1 cellular context compared by ENCODE assay signal in the genomic region with DNA sequence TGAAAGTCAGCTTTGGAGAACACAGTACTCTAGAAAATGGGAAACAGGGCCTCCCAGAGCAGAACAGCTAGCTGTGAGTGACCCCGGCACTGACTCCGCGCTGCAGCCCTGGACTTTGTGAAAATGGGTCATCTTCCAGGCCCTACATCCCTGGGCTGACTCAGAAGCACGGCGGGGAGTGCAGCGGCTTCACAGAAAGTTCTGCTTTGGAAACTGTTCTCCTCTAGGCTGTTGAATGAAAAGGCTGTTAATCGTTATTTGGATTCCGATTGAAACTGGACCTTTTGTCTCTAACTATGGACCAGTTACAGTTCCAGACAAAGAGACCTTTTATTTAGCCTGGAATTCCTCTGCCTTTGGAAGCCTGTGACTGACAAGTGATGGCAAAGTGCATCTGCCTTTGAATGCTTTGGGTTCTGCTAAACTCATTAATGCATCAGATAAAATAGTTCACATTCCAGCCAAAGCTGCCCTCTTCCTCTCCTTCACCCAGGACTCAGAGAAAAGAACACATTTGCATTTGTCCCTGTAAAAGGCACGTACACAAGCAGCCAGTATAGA.
TF ChIP-seq lines count a peak whose summit lies in the region.

No MANE protein-coding gene starts in this region.

TF ChIP-seq in HepG2, 621 proteins besides CTCF, POLR2A, EP300 and RAD21 (continued from another document and continues in another):
- TF ChIP-seq, protein P1, sequence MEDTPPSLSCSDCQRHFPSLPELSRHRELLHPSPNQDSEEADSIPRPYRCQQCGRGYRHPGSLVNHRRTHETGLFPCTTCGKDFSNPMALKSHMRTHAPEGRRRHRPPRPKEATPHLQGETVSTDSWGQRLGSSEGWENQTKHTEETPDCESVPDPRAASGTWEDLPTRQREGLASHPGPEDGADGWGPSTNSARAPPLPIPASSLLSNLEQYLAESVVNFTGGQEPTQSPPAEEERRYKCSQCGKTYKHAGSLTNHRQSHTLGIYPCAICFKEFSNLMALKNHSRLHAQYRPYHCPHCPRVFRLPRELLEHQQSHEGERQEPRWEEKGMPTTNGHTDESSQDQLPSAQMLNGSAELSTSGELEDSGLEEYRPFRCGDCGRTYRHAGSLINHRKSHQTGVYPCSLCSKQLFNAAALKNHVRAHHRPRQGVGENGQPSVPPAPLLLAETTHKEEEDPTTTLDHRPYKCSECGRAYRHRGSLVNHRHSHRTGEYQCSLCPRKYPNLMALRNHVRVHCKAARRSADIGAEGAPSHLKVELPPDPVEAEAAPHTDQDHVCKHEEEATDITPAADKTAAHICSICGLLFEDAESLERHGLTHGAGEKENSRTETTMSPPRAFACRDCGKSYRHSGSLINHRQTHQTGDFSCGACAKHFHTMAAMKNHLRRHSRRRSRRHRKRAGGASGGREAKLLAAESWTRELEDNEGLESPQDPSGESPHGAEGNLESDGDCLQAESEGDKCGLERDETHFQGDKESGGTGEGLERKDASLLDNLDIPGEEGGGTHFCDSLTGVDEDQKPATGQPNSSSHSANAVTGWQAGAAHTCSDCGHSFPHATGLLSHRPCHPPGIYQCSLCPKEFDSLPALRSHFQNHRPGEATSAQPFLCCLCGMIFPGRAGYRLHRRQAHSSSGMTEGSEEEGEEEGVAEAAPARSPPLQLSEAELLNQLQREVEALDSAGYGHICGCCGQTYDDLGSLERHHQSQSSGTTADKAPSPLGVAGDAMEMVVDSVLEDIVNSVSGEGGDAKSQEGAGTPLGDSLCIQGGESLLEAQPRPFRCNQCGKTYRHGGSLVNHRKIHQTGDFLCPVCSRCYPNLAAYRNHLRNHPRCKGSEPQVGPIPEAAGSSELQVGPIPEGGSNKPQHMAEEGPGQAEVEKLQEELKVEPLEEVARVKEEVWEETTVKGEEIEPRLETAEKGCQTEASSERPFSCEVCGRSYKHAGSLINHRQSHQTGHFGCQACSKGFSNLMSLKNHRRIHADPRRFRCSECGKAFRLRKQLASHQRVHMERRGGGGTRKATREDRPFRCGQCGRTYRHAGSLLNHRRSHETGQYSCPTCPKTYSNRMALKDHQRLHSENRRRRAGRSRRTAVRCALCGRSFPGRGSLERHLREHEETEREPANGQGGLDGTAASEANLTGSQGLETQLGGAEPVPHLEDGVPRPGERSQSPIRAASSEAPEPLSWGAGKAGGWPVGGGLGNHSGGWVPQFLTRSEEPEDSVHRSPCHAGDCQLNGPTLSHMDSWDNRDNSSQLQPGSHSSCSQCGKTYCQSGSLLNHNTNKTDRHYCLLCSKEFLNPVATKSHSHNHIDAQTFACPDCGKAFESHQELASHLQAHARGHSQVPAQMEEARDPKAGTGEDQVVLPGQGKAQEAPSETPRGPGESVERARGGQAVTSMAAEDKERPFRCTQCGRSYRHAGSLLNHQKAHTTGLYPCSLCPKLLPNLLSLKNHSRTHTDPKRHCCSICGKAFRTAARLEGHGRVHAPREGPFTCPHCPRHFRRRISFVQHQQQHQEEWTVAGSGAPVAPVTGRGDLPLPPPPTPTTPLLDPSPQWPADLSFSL (CRISPR knock-in tag; IDR thresholded peaks at IDR 0.05) = no peak
- TF ChIP-seq RBM22 (optimal IDR thresholded peaks at IDR 0.05; ENCODE audit: low read length) = no peak
- TF ChIP-seq CBX1 (IDR thresholded peaks at IDR 0.05; ENCODE audit: low read depth) = no peak
- TF ChIP-seq ZFP62 (CRISPR knock-in tag; IDR thresholded peaks at IDR 0.05) = no peak
- TF ChIP-seq PHF21A (CRISPR knock-in tag; IDR thresholded peaks at IDR 0.05) = peak; percentile 86
- TF ChIP-seq, protein P2, sequence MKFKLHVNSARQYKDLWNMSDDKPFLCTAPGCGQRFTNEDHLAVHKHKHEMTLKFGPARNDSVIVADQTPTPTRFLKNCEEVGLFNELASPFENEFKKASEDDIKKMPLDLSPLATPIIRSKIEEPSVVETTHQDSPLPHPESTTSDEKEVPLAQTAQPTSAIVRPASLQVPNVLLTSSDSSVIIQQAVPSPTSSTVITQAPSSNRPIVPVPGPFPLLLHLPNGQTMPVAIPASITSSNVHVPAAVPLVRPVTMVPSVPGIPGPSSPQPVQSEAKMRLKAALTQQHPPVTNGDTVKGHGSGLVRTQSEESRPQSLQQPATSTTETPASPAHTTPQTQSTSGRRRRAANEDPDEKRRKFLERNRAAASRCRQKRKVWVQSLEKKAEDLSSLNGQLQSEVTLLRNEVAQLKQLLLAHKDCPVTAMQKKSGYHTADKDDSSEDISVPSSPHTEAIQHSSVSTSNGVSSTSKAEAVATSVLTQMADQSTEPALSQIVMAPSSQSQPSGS (CRISPR knock-in tag; IDR thresholded peaks at IDR 0.05) = peak; percentile 46; the same call in 1 of the 2 replicates
- TF ChIP-seq BORCS8-MEF2B (CRISPR knock-in tag; IDR thresholded peaks at IDR 0.05) = no peak
- no peak for TF ChIP-seq ARID2 (CRISPR knock-in tag; IDR thresholded peaks at IDR 0.05; ENCODE audit: borderline replicate concordance)
- TF ChIP-seq ZNF350 (CRISPR knock-in tag; IDR thresholded peaks at IDR 0.05; ENCODE audit: borderline replicate concordance, low read depth) = no peak
- TF ChIP-seq KDM5A (IDR thresholded peaks at IDR 0.05; ENCODE audit: borderline replicate concordance, low read length) = no peak; the same call in 1 of the 2 replicates
- no peak for TF ChIP-seq DNMT3B (CRISPR knock-in tag; conservative IDR thresholded peaks at IDR 0.05)
- TF ChIP-seq THYN1 (CRISPR knock-in tag; IDR thresholded peaks at IDR 0.05; ENCODE audit: borderline replicate concordance, low read depth) = no peak
- no peak for TF ChIP-seq BRCA1 (CRISPR knock-in tag; IDR thresholded peaks at IDR 0.05)
- TF ChIP-seq ZFP1 (CRISPR knock-in tag; IDR thresholded peaks at IDR 0.05) = peak; percentile 52; the same call in 1 of the 2 replicates
- no peak for TF ChIP-seq GATA4 (IDR thresholded peaks at IDR 0.05; ENCODE audit: borderline replicate concordance, low read depth)
- TF ChIP-seq, protein P3, sequence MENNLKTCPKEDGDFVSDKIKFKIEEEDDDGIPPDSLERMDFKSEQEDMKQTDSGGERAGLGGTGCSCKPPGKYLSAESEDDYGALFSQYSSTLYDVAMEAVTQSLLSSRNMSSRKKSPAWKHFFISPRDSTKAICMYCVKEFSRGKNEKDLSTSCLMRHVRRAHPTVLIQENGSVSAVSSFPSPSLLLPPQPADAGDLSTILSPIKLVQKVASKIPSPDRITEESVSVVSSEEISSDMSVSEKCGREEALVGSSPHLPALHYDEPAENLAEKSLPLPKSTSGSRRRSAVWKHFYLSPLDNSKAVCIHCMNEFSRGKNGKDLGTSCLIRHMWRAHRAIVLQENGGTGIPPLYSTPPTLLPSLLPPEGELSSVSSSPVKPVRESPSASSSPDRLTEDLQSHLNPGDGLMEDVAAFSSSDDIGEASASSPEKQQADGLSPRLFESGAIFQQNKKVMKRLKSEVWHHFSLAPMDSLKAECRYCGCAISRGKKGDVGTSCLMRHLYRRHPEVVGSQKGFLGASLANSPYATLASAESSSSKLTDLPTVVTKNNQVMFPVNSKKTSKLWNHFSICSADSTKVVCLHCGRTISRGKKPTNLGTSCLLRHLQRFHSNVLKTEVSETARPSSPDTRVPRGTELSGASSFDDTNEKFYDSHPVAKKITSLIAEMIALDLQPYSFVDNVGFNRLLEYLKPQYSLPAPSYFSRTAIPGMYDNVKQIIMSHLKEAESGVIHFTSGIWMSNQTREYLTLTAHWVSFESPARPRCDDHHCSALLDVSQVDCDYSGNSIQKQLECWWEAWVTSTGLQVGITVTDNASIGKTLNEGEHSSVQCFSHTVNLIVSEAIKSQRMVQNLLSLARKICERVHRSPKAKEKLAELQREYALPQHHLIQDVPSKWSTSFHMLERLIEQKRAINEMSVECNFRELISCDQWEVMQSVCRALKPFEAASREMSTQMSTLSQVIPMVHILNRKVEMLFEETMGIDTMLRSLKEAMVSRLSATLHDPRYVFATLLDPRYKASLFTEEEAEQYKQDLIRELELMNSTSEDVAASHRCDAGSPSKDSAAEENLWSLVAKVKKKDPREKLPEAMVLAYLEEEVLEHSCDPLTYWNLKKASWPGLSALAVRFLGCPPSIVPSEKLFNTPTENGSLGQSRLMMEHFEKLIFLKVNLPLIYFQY (CRISPR knock-in tag; IDR thresholded peaks at IDR 0.05; ENCODE audit: borderline replicate concordance) = peak; percentile 92
- TF ChIP-seq HNRNPH1 (optimal IDR thresholded peaks at IDR 0.05; ENCODE audit: low read depth, low read length) = no peak
- TF ChIP-seq, protein P4, sequence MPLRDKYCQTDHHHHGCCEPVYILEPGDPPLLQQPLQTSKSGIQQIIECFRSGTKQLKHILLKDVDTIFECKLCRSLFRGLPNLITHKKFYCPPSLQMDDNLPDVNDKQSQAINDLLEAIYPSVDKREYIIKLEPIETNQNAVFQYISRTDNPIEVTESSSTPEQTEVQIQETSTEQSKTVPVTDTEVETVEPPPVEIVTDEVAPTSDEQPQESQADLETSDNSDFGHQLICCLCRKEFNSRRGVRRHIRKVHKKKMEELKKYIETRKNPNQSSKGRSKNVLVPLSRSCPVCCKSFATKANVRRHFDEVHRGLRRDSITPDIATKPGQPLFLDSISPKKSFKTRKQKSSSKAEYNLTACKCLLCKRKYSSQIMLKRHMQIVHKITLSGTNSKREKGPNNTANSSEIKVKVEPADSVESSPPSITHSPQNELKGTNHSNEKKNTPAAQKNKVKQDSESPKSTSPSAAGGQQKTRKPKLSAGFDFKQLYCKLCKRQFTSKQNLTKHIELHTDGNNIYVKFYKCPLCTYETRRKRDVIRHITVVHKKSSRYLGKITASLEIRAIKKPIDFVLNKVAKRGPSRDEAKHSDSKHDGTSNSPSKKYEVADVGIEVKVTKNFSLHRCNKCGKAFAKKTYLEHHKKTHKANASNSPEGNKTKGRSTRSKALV (CRISPR knock-in tag; IDR thresholded peaks at IDR 0.05) = no peak
- TF ChIP-seq NRL (CRISPR knock-in tag; IDR thresholded peaks at IDR 0.05; ENCODE audit: borderline replicate concordance) = no peak
- TF ChIP-seq, protein P5, sequence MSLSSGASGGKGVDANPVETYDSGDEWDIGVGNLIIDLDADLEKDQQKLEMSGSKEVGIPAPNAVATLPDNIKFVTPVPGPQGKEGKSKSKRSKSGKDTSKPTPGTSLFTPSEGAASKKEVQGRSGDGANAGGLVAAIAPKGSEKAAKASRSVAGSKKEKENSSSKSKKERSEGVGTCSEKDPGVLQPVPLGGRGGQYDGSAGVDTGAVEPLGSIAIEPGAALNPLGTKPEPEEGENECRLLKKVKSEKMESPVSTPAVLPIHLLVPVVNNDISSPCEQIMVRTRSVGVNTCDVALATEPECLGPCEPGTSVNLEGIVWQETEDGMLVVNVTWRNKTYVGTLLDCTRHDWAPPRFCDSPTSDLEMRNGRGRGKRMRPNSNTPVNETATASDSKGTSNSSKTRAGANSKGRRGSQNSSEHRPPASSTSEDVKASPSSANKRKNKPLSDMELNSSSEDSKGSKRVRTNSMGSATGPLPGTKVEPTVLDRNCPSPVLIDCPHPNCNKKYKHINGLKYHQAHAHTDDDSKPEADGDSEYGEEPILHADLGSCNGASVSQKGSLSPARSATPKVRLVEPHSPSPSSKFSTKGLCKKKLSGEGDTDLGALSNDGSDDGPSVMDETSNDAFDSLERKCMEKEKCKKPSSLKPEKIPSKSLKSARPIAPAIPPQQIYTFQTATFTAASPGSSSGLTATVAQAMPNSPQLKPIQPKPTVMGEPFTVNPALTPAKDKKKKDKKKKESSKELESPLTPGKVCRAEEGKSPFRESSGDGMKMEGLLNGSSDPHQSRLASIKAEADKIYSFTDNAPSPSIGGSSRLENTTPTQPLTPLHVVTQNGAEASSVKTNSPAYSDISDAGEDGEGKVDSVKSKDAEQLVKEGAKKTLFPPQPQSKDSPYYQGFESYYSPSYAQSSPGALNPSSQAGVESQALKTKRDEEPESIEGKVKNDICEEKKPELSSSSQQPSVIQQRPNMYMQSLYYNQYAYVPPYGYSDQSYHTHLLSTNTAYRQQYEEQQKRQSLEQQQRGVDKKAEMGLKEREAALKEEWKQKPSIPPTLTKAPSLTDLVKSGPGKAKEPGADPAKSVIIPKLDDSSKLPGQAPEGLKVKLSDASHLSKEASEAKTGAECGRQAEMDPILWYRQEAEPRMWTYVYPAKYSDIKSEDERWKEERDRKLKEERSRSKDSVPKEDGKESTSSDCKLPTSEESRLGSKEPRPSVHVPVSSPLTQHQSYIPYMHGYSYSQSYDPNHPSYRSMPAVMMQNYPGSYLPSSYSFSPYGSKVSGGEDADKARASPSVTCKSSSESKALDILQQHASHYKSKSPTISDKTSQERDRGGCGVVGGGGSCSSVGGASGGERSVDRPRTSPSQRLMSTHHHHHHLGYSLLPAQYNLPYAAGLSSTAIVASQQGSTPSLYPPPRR (CRISPR knock-in tag; IDR thresholded peaks at IDR 0.05; ENCODE audit: borderline replicate concordance) = peak; percentile 69; the same call in 1 of the 2 replicates
- TF ChIP-seq, protein P6, sequence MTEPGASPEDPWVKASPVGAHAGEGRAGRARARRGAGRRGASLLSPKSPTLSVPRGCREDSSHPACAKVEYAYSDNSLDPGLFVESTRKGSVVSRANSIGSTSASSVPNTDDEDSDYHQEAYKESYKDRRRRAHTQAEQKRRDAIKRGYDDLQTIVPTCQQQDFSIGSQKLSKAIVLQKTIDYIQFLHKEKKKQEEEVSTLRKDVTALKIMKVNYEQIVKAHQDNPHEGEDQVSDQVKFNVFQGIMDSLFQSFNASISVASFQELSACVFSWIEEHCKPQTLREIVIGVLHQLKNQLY (CRISPR knock-in tag; IDR thresholded peaks at IDR 0.05) = no peak
- no peak for TF ChIP-seq NFATC3 (CRISPR knock-in tag; IDR thresholded peaks at IDR 0.05)
- TF ChIP-seq XRCC5 (optimal IDR thresholded peaks at IDR 0.05; ENCODE audit: low read length) = peak; percentile 27
- TF ChIP-seq, protein P7, sequence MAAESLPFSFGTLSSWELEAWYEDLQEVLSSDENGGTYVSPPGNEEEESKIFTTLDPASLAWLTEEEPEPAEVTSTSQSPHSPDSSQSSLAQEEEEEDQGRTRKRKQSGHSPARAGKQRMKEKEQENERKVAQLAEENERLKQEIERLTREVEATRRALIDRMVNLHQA (CRISPR knock-in tag; IDR thresholded peaks at IDR 0.05) = no peak
- no peak for TF ChIP-seq ZMYM2 (CRISPR knock-in tag; IDR thresholded peaks at IDR 0.05)
- peak; percentile 38; the same call in 1 of the 2 replicates for TF ChIP-seq HNF4G (IDR thresholded peaks at IDR 0.05; ENCODE audit: borderline replicate concordance, low read depth, low read length)
- TF ChIP-seq HNF4G (CRISPR knock-in tag; IDR thresholded peaks at IDR 0.05; ENCODE audit: borderline replicate concordance, low read depth) = no peak
- TF ChIP-seq SRSF9 (IDR thresholded peaks at IDR 0.05; ENCODE audit: borderline replicate concordance, insufficient read depth, low read depth, low read length, poor library complexity, severe bottlenecking) = no peak
- TF ChIP-seq, protein P8, sequence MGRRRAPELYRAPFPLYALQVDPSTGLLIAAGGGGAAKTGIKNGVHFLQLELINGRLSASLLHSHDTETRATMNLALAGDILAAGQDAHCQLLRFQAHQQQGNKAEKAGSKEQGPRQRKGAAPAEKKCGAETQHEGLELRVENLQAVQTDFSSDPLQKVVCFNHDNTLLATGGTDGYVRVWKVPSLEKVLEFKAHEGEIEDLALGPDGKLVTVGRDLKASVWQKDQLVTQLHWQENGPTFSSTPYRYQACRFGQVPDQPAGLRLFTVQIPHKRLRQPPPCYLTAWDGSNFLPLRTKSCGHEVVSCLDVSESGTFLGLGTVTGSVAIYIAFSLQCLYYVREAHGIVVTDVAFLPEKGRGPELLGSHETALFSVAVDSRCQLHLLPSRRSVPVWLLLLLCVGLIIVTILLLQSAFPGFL (CRISPR knock-in tag; IDR thresholded peaks at IDR 0.05) = no peak
- no peak for TF ChIP-seq ZSCAN20 (CRISPR knock-in tag; IDR thresholded peaks at IDR 0.05; ENCODE audit: borderline replicate concordance)
- no peak for TF ChIP-seq ZNF431 (CRISPR knock-in tag; IDR thresholded peaks at IDR 0.05; ENCODE audit: borderline replicate concordance, low read depth)
- TF ChIP-seq ZNF3 (CRISPR knock-in tag; IDR thresholded peaks at IDR 0.05) = no peak
- TF ChIP-seq ZNF749 (CRISPR knock-in tag; IDR thresholded peaks at IDR 0.05; ENCODE audit: borderline replicate concordance) = no peak
- TF ChIP-seq ZNF562 (CRISPR knock-in tag; IDR thresholded peaks at IDR 0.05; ENCODE audit: borderline replicate concordance) = no peak
- no peak for TF ChIP-seq MAFG (CRISPR knock-in tag; IDR thresholded peaks at IDR 0.05)
- peak; percentile 91; the same call in 1 of the 2 replicates for TF ChIP-seq MIXL1 (CRISPR knock-in tag; IDR thresholded peaks at IDR 0.05)
- TF ChIP-seq ZSCAN29 (CRISPR knock-in tag; conservative IDR thresholded peaks at IDR 0.05) = no peak; the same call in 1 of the 2 replicates
